Comparison of ENCODE assay signal across 12 cellular contexts in genomic region chr6:33897193-33897479, GRCh38.
"Had no signal": no experiment of that assay in that cellular context is flagged by ENCODE, and none has a peak within 500 bp of the region (broad histone marks: within the 10 kb centered on the region; RNA-seq: fewer than 3 reads in every experiment).

No MANE protein-coding gene starts in this region.

- H3K9me3 ChIP-seq: gastroesophageal sphincter had no signal

- H3K4me3 Mint-ChIP-seq: activated CD4-positive, alpha-beta T cell treated with anti-CD3 and anti-CD28 coated beads for 36 hours; activated naive CD4-positive, alpha-beta T cell treated with anti-CD3 and anti-CD28 coated beads for 36 hours; dendritic cell treated with granulocyte-macrophage colony-stimulating factor and Interleukin-4, amounts not matched to agents 40 ng/mL and 50 ng/mL, for 4 days; effector memory CD8-positive, alpha-beta T cell; natural killer cell; stimulated activated naive CD8-positive, alpha-beta T cell treated with anti-CD3 and anti-CD28 coated beads, Interleukin-15, amount 100 ng/mL, for 72 hours had no signal

- H3K4me3 ChIP-seq: gastroesophageal sphincter had no signal

- H3K36me3 Mint-ChIP-seq: natural killer cell had no signal

- H3K9me3 Mint-ChIP-seq: activated naive CD4-positive, alpha-beta T cell treated with anti-CD3 and anti-CD28 coated beads for 36 hours; dendritic cell treated with granulocyte-macrophage colony-stimulating factor and Interleukin-4, amounts not matched to agents 40 ng/mL and 50 ng/mL, for 4 days; effector memory CD8-positive, alpha-beta T cell; natural killer cell; stimulated activated naive CD8-positive, alpha-beta T cell treated with anti-CD3 and anti-CD28 coated beads, Interleukin-15, amount 100 ng/mL, for 72 hours had no signal

- DNase-seq: activated CD4-positive, alpha-beta T cell treated with anti-CD3 and anti-CD28 coated beads for 36 hours; activated naive CD4-positive, alpha-beta T cell treated with anti-CD3 and anti-CD28 coated beads for 36 hours; cerebellar nuclear complex; effector memory CD8-positive, alpha-beta T cell; hippocampal formation; mammary epithelial cell; natural killer cell; occipital lobe; stimulated activated CD4-positive, alpha-beta T cell treated with anti-CD3 and anti-CD28 coated beads, Interleukin-4, amount 100 ng/mL, for 24 hours; stimulated activated naive CD8-positive, alpha-beta T cell treated with anti-CD3 and anti-CD28 coated beads, Interleukin-15, amount 100 ng/mL, for 72 hours had no signal

- H3K36me3 ChIP-seq: gastroesophageal sphincter had no signal

- ATAC-seq: effector memory CD8-positive, alpha-beta T cell; gastroesophageal sphincter; natural killer cell; stimulated activated naive CD8-positive, alpha-beta T cell treated with anti-CD3 and anti-CD28 coated beads, Interleukin-15, amount 100 ng/mL, for 72 hours had no signal

- H3K27ac Mint-ChIP-seq: activated CD4-positive, alpha-beta T cell treated with anti-CD3 and anti-CD28 coated beads for 36 hours; activated naive CD4-positive, alpha-beta T cell treated with anti-CD3 and anti-CD28 coated beads for 36 hours; dendritic cell treated with granulocyte-macrophage colony-stimulating factor and Interleukin-4, amounts not matched to agents 40 ng/mL and 50 ng/mL, for 4 days; effector memory CD8-positive, alpha-beta T cell; natural killer cell had no signal

- H3K27ac ChIP-seq: gastroesophageal sphincter had no signal

- H3K27me3 Mint-ChIP-seq: activated CD4-positive, alpha-beta T cell treated with anti-CD3 and anti-CD28 coated beads for 36 hours had no signal
